In the genomic region with DNA sequence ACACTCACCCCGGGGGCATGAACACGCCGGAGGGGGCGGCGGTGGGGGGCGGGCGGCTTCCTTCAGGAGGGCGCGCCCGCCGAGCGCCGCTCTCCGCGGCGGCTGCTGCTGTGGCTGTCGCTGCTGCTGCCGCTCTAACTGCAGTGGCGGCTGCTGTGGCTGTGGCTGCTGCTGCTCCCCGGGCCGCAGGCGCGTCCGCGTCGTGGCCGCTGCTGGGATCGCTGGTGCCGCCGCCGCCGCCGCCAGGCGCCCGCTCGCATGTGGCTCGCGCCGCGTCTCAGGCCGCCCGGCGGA, we compare ENCODE assay signal across 8 cellular contexts. TPM values are rescaled to one million over a fixed set of nuclear protein-coding genes. Genes with fewer than 3 reads are reported as not detected.
DNase-seq lines count a peak whose midpoint lies in the region; ATAC-seq, FAIRE-seq and TF ChIP-seq lines count a peak whose summit lies in the region.

A gene with protein sequence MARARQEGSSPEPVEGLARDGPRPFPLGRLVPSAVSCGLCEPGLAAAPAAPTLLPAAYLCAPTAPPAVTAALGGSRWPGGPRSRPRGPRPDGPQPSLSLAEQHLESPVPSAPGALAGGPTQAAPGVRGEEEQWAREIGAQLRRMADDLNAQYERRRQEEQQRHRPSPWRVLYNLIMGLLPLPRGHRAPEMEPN (minus strand): TSS at position 279 of the 294 bp plus-strand sequence. CDS start 2,768 bp downstream, outside the sequence.

- H3K9me3 ChIP-seq in ES-I3 (ENCODE audit: control insufficient read depth, insufficient read depth, low read length) = no peaks in the 10 kb centered on the region
- H3K9me3 ChIP-seq in OCI-LY7 (ENCODE audit: low read length) = no peaks in the 10 kb centered on the region
- no peaks in the 10 kb centered on the region for H3K9me3 ChIP-seq in endothelial cell of umbilical vein (replicated peaks; ENCODE audit: control insufficient read depth, insufficient read depth, low read length)

- H3K27ac Mint-ChIP-seq in osteocyte (ENCODE audit: unreplicated experiment) = peak within 1 kb of the TSS; percentile 93

- no peak for TF ChIP-seq POLR2A in endothelial cell of umbilical vein (IDR thresholded peaks at IDR 0.05; ENCODE audit: low read depth, low read length)

- ATAC-seq in GM18909 (IDR thresholded peaks at IDR 0.05; ENCODE audit: poor library complexity, unreplicated experiment) (no peak), GM19324 (IDR thresholded peaks at IDR 0.05; ENCODE audit: low FRiP score, unreplicated experiment) (no peak)

- intact Hi-C loops in OCI-LY7 (cut with micrococcal nuclease; ENCODE audit: unreplicated experiment) = no loop called here
- intact Hi-C loops in endothelial cell of umbilical vein (cut with micrococcal nuclease) = no loop called here

- H3K4me1 ChIP-seq in ES-I3 (ENCODE audit: insufficient read depth, low read length) (peaks cover 10% of the 10 kb centered on the region; the same call in 1 of the 2 replicates), OCI-LY7 (ENCODE audit: insufficient read depth, low read length, poor library complexity, severe bottlenecking) (peaks cover 52% of the 10 kb centered on the region), endothelial cell of umbilical vein (ENCODE audit: control insufficient read depth, extremely low read depth, insufficient read depth, low read length) (peaks cover 32% of the 10 kb centered on the region)

- H3K9ac ChIP-seq in ES-I3 (ENCODE audit: low read depth, low read length) (peak within 1 kb of the TSS; percentile 75), endothelial cell of umbilical vein (replicated peaks; ENCODE audit: extremely low read depth, insufficient read depth, low read length) (peak within 1 kb of the TSS; percentile 64)

- H4K20me1 ChIP-seq in OCI-LY7 (ENCODE audit: insufficient read depth, low read length) = no peaks in the 10 kb centered on the region
- no peaks in the 10 kb centered on the region for H4K20me1 ChIP-seq in endothelial cell of umbilical vein (replicated peaks; ENCODE audit: control insufficient read depth, extremely low read depth, insufficient read depth, low read length)

- H3K27me3 Mint-ChIP-seq in osteocyte (ENCODE audit: unreplicated experiment) = no peaks in the 10 kb centered on the region

- BruUV-seq in OCI-LY7 (replicated peaks; lab: Mats Ljungman, UMichigan) (no TSS peak), endothelial cell of umbilical vein (replicated peaks; lab: Mats Ljungman, UMichigan) (no TSS peak)

- CTCF ChIA-PET in OCI-LY7 (lab: Charles Lee; ENCODE audit: unreplicated experiment) (no interaction called here), endothelial cell of umbilical vein (lab: Charles Lee) (no interaction called here)

- H3K36me3 ChIP-seq in ES-I3 (ENCODE audit: insufficient read depth, low read length) = no peaks in the 10 kb centered on the region
- H3K36me3 ChIP-seq in OCI-LY7 (ENCODE audit: insufficient read depth, low read length) = no peaks in the 10 kb centered on the region
- no peaks in the 10 kb centered on the region for H3K36me3 ChIP-seq in endothelial cell of umbilical vein (ENCODE audit: control insufficient read depth in 2 of 2, extremely low read depth in 1 of 2, insufficient read depth in 2 of 2, low read length in 2 of 2)

- no peak for FAIRE-seq in endothelial cell of umbilical vein (lab: Jason Lieb, UNC)

- H2AFZ ChIP-seq in OCI-LY7 (ENCODE audit: low read length) = peak within 1 kb of the TSS; percentile 93
- peak within 1 kb of the TSS; percentile 16 for H2AFZ ChIP-seq in endothelial cell of umbilical vein (ENCODE audit: low read depth, low read length)

- H3K27me3 ChIP-seq in endothelial cell of umbilical vein (ENCODE audit: control insufficient read depth in 2 of 2, insufficient read depth in 2 of 2, low read length in 2 of 2) = no peaks in the 10 kb centered on the region

- H3K9me1 ChIP-seq in endothelial cell of umbilical vein (replicated peaks; ENCODE audit: control insufficient read depth, extremely low read depth, insufficient read depth, low read length) = no peaks in the 10 kb centered on the region

- peaks cover 29% of the 10 kb centered on the region for H3K4me1 Mint-ChIP-seq in osteocyte (ENCODE audit: unreplicated experiment)

- H3K9me3 Mint-ChIP-seq in osteocyte (ENCODE audit: unreplicated experiment) = no peaks in the 10 kb centered on the region

- H3K79me2 ChIP-seq in OCI-LY7 (ENCODE audit: insufficient read depth, low read depth, low read length) = no peaks in the 10 kb centered on the region
- peaks cover 9% of the 10 kb centered on the region for H3K79me2 ChIP-seq in endothelial cell of umbilical vein (ENCODE audit: control insufficient read depth, insufficient read depth, low read length)

- POLR2A ChIA-PET in OCI-LY7 (lab: Charles Lee) = no interaction called here
- POLR2A ChIA-PET in endothelial cell of umbilical vein (lab: Charles Lee) = no interaction called here

- no peaks in the 10 kb centered on the region for H3K9me2 ChIP-seq in OCI-LY7 (ENCODE audit: insufficient read depth, low read length)

- H3K36me3 Mint-ChIP-seq in osteocyte (ENCODE audit: unreplicated experiment) = no peaks in the 10 kb centered on the region

- dilution Hi-C loops in endothelial cell of umbilical vein (cut with MboI; ENCODE audit: extremely low pct_ligation_motif_present, low sequenced_read_pairs) = no loop called here

- H3K4me3 ChIP-seq in OCI-LY7 (ENCODE audit: low read depth, low read length, poor library complexity, severe bottlenecking) = peak within 1 kb of the TSS; percentile 90
- H3K4me3 ChIP-seq in endothelial cell of umbilical vein (replicated peaks in 1 of 3; ENCODE audit: insufficient read depth in 1 of 3, low read depth in 1 of 3, low read length in 3 of 3) = peak within 1 kb of the TSS; percentile 55 to 93 (median 70)

- DNase-seq in OCI-LY7 (ENCODE audit: low spot score) (no peak), endothelial cell of umbilical vein (ENCODE audit: low read depth, low spot score) (no peak), osteocyte (ENCODE audit: extremely low spot score, unreplicated experiment) (no peak), putamen (ENCODE audit: low spot score) (no peak), NCI-H2196 treated with DMSO at 0.1 percent for 48 hours (lab: John Stamatoyannopoulos, UW; ENCODE audit: unreplicated experiment) (no peak)

- H3K27ac ChIP-seq in OCI-LY7 (ENCODE audit: low read depth, low read length, poor library complexity, severe bottlenecking) = peak within 1 kb of the TSS; percentile 97
- H3K27ac ChIP-seq in endothelial cell of umbilical vein (ENCODE audit: insufficient read depth, low read depth, low read length) = peak within 1 kb of the TSS; percentile 56

- H3K4me2 ChIP-seq in OCI-LY7 (ENCODE audit: low read length) = peak within 1 kb of the TSS; percentile 99
- H3K4me2 ChIP-seq in endothelial cell of umbilical vein (ENCODE audit: insufficient read depth, low read length) = peak within 1 kb of the TSS; percentile 57

- peak within 1 kb of the TSS; percentile 67 for H3K4me3 Mint-ChIP-seq in osteocyte (ENCODE audit: unreplicated experiment)

- TF ChIP-seq CTCF in OCI-LY7 (conservative IDR thresholded peaks at IDR 0.05; ENCODE audit: low read length) (no peak), endothelial cell of umbilical vein (IDR thresholded peaks at IDR 0.05; ENCODE audit: extremely low read depth in 1 of 2, insufficient read depth in 1 of 2, low read depth in 1 of 2, low read length in 2 of 2) (no peak), osteocyte (IDR thresholded peaks at IDR 0.05) (no peak)

TF ChIP-seq in endothelial cell of umbilical vein, 7 proteins besides CTCF, POLR2A, EP300 and RAD21:
- no peak for TF ChIP-seq GATA2 (IDR thresholded peaks at IDR 0.05; ENCODE audit: insufficient read depth, insufficient read length, low read depth, low read length)
- no peak for TF ChIP-seq FOS (IDR thresholded peaks at IDR 0.05; ENCODE audit: borderline replicate concordance, insufficient read depth, low read length)
- TF ChIP-seq POLR2AphosphoS5 (IDR thresholded peaks at IDR 0.05; ENCODE audit: insufficient read depth, low read depth, low read length) = no peak
- TF ChIP-seq, protein P1, sequence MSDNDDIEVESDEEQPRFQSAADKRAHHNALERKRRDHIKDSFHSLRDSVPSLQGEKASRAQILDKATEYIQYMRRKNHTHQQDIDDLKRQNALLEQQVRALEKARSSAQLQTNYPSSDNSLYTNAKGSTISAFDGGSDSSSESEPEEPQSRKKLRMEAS (IDR thresholded peaks at IDR 0.05; ENCODE audit: insufficient read depth, insufficient read length) = no peak
- no peak for TF ChIP-seq JUN (IDR thresholded peaks at IDR 0.05; ENCODE audit: borderline replicate concordance, insufficient read depth, insufficient read length, low read depth)
- no peak for TF ChIP-seq EZH2 (IDR thresholded peaks at IDR 0.05; ENCODE audit: borderline replicate concordance, low read depth, low read length, severe bottlenecking)
- TF ChIP-seq MYC (IDR thresholded peaks at IDR 0.05; ENCODE audit: low read depth, low read length) = no peak
TF ChIP-seq in endothelial cell of umbilical vein: peak in this region for 0.

RNA-seq across cellular contexts. Expression of the gene that starts here (rescaled TPM):
- 6.9 and 8.9 TPM in 2 replicates for total RNA-seq in OCI-LY7 (2014; rRNA removed; shearing (Covaris generic))
- total RNA-seq in OCI-LY7 (2022) (10.5 and 13.2 TPM in 2 replicates), endothelial cell of umbilical vein (27.6 and 35.7 TPM in 2 replicates), osteocyte (27.9 and 34.3 TPM in 2 replicates)
- polyA plus RNA-seq in endothelial cell of umbilical vein = 11.3 and 15.8 TPM in 2 replicates
- polyA plus RNA-seq in endothelial cell of umbilical vein (2011; cell fraction: cytosol; rRNA removed) = 5.6 and 9.7 TPM in 2 replicates
- 16.7 and 16.8 TPM in 2 replicates for polyA plus RNA-seq in endothelial cell of umbilical vein (2011; cell fraction: nucleus; rRNA removed)
- 9.7 and 16.2 TPM in 2 replicates for polyA plus RNA-seq in endothelial cell of umbilical vein (2012)
- 4.9 and 8.2 TPM in 2 replicates for polyA minus RNA-seq in endothelial cell of umbilical vein
- 5.2 TPM for polyA minus RNA-seq in endothelial cell of umbilical vein (2011; cell fraction: cytosol; rRNA and poly(A)+ RNA removed)
- polyA minus RNA-seq in endothelial cell of umbilical vein (2011; cell fraction: nucleus; rRNA and poly(A)+ RNA removed) = 5.9 and 8.8 TPM in 2 replicates
